Comparison of ENCODE assay signal across 37 cellular contexts in the genomic region with DNA sequence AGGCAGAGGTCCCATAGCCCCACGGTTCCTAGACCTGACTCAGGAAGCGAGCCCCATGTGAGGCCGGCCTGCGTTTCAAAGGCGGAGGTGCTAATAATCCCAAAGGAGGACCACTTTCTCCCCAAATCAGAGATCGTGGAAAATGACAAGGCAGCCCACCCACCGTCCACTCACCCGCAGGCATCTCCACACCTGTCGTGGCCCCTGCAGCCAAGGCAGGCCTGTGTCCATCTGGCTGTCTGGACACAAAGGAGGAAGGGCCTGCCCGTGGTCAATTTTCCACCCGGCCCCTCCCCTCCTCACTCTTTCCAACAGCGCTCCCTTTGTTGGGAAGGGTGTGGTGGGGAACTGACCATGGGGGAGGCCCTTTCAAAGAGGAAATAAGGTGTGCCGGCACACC.
"Had no signal": no experiment of that assay in that cellular context is flagged by ENCODE, and none has a peak within 500 bp of the region (broad histone marks: within the 10 kb centered on the region; RNA-seq: fewer than 3 reads in every experiment).

No MANE protein-coding gene starts in this region.

- H3K36me3 ChIP-seq: adrenal gland, brain microvascular endothelial cell, breast epithelium had no signal

- H3K4me3 ChIP-seq: adrenal gland, body of pancreas, breast epithelium had no signal

- H3K27ac Mint-ChIP-seq: activated B cell treated with CpG ODN at 0.5 μM for 24 hours; activated CD4-positive, alpha-beta memory T cell treated with anti-CD3 and anti-CD28 coated beads for 36 hours; activated CD4-positive, alpha-beta T cell treated with anti-CD3 and anti-CD28 coated beads, Interleukin-2, amount 10 ng/mL, durations not matched to agents 24 days and 14 days; activated CD8-positive, alpha-beta T cell treated with anti-CD3 and anti-CD28 coated beads for 36 hours; activated naive CD4-positive, alpha-beta T cell treated with anti-CD3 and anti-CD28 coated beads for 36 hours; activated naive CD4-positive, alpha-beta T cell treated with anti-CD3 and anti-CD28 coated beads, Interleukin-2, amount 50 U/mL, for 72 hours; activated naive CD8-positive, alpha-beta T cell treated with anti-CD3 and anti-CD28 coated beads for 36 hours; activated T-cell treated with anti-CD3 and anti-CD28 coated beads, Interleukin-2, amount 50 U/mL, for 72 hours; activated T-helper 1 cell treated with anti-CD3 and anti-CD28 coated beads, Interleukin-12 subunit alpha, Interleukin-12 subunit beta, Interleukin-2, Interleukin-4 antibody, amounts not matched to agents 30 ng/mL and 10 ng/mL and 1 ng/mL, durations not matched to agents 14 hours and 24 hours and 36 hours; activated T-helper 17 cell treated with anti-CD3 and anti-CD28 coated beads, Interleukin-2, amount 50 U/mL, for 72 hours; T-helper 1 cell treated with Interleukin-12 subunit alpha and Interleukin-12 subunit beta and Interleukin-4 antibody, amounts not matched to agents 30 μg/mL and 1 μg/mL, for 36 hours; T-helper 2 cell treated with Interferon-gamma antibody and Interleukin-4, amounts not matched to agents 5 μg/mL and 100 μg/mL, for 36 hours had no signal

- DNase-seq: activated B cell treated with CpG ODN at 0.5 μM for 24 hours; activated CD4-positive, alpha-beta memory T cell treated with anti-CD3 and anti-CD28 coated beads for 36 hours; activated CD4-positive, alpha-beta T cell treated with anti-CD3 and anti-CD28 coated beads for 4 hours; activated CD4-positive, alpha-beta T cell treated with anti-CD3 and anti-CD28 coated beads, Interleukin-2, amount 10 ng/mL, durations not matched to agents 24 days and 14 days; activated CD4-positive, alpha-beta T cell treated with anti-CD3 and anti-CD28 coated beads, Interleukin-2, amount 50 U/mL, for 1 hour; activated CD4-positive, alpha-beta T cell treated with anti-CD3 and anti-CD28 coated beads, Interleukin-2, amount 50 U/mL, for 4 hours; activated CD4-positive, CD25-positive, alpha-beta regulatory T cell treated with anti-CD3 and anti-CD28 coated beads, Interleukin-2, amount 50 U/mL, for 72 hours; activated CD8-positive, alpha-beta memory T cell treated with anti-CD3 and anti-CD28 coated beads, Interleukin-2, amount 50 U/mL, for 4 hours; activated CD8-positive, alpha-beta T cell treated with anti-CD3 and anti-CD28 coated beads for 36 hours; activated effector memory CD4-positive, alpha-beta T cell treated with anti-CD3 and anti-CD28 coated beads, Interleukin-2, amount 50 U/mL, for 16 hours; activated gamma-delta T cell treated with Interleukin-2 at 50 U/mL for 16 hours; activated naive CD4-positive, alpha-beta T cell; activated naive CD4-positive, alpha-beta T cell treated with anti-CD3 and anti-CD28 coated beads for 36 hours; activated naive CD4-positive, alpha-beta T cell treated with anti-CD3 and anti-CD28 coated beads, Interleukin-2, amount 50 U/mL, for 16 hours; activated naive CD8-positive, alpha-beta T cell treated with anti-CD3 and anti-CD28 coated beads for 36 hours; activated T-cell treated with anti-CD3 and anti-CD28 coated beads for 4 hours; activated T-cell treated with anti-CD3 and anti-CD28 coated beads, Interleukin-2, amount 50 U/mL, for 1 hour; activated T-cell treated with anti-CD3 and anti-CD28 coated beads, Interleukin-2, amount 50 U/mL, for 4 hours; activated T-cell treated with anti-CD3 and anti-CD28 coated beads, Interleukin-2, amount 50 U/mL, for 72 hours; adrenal gland; amniotic stem cell; aorta; body of pancreas; brain microvascular endothelial cell; central memory CD4-positive, alpha-beta T cell; T-helper 1 cell; T-helper 2 cell; T-helper 9 cell had no signal

- H3K27me3 ChIP-seq: adrenal gland, brain microvascular endothelial cell had no signal

- H3K4me1 ChIP-seq: adrenal gland, breast epithelium had no signal

- H3K9me3 Mint-ChIP-seq: activated B cell treated with CpG ODN at 0.5 μM for 24 hours; activated CD4-positive, alpha-beta memory T cell treated with anti-CD3 and anti-CD28 coated beads for 36 hours; activated CD4-positive, alpha-beta T cell treated with anti-CD3 and anti-CD28 coated beads, Interleukin-2, amount 10 ng/mL, durations not matched to agents 24 days and 14 days; activated CD8-positive, alpha-beta T cell treated with anti-CD3 and anti-CD28 coated beads for 36 hours; activated naive CD4-positive, alpha-beta T cell treated with anti-CD3 and anti-CD28 coated beads for 36 hours; activated naive CD4-positive, alpha-beta T cell treated with anti-CD3 and anti-CD28 coated beads, Interleukin-2, amount 50 U/mL, for 72 hours; activated naive CD8-positive, alpha-beta T cell treated with anti-CD3 and anti-CD28 coated beads for 36 hours; activated T-cell treated with anti-CD3 and anti-CD28 coated beads, Interleukin-2, amount 50 U/mL, for 4 hours; activated T-cell treated with anti-CD3 and anti-CD28 coated beads, Interleukin-2, amount 50 U/mL, for 72 hours; activated T-helper 1 cell treated with anti-CD3 and anti-CD28 coated beads, Interleukin-12 subunit alpha, Interleukin-12 subunit beta, Interleukin-2, Interleukin-4 antibody, amounts not matched to agents 30 ng/mL and 10 ng/mL and 1 ng/mL, durations not matched to agents 14 hours and 24 hours and 36 hours; activated T-helper 17 cell treated with anti-CD3 and anti-CD28 coated beads, Interleukin-2, amount 50 U/mL, for 72 hours; T-helper 1 cell treated with Interleukin-12 subunit alpha and Interleukin-12 subunit beta and Interleukin-4 antibody, amounts not matched to agents 30 μg/mL and 1 μg/mL, for 36 hours; T-helper 2 cell treated with Interferon-gamma antibody and Interleukin-4, amounts not matched to agents 5 μg/mL and 100 μg/mL, for 36 hours had no signal

- H3K9me3 ChIP-seq: adrenal gland, body of pancreas, breast epithelium had no signal

- H3K4me1 Mint-ChIP-seq: activated B cell treated with CpG ODN at 0.5 μM for 24 hours; activated CD4-positive, alpha-beta T cell treated with anti-CD3 and anti-CD28 coated beads, Interleukin-2, amount 10 ng/mL, durations not matched to agents 24 days and 14 days; activated naive CD8-positive, alpha-beta T cell treated with anti-CD3 and anti-CD28 coated beads for 36 hours; activated T-helper 17 cell treated with anti-CD3 and anti-CD28 coated beads, Interleukin-2, amount 50 U/mL, for 72 hours had no signal

- H3K27ac ChIP-seq: adrenal gland, body of pancreas, brain microvascular endothelial cell, breast epithelium, VCaP had no signal

- H3K36me3 Mint-ChIP-seq: activated CD4-positive, alpha-beta memory T cell treated with anti-CD3 and anti-CD28 coated beads for 36 hours; activated naive CD4-positive, alpha-beta T cell treated with anti-CD3 and anti-CD28 coated beads, Interleukin-2, amount 50 U/mL, for 72 hours; activated naive CD8-positive, alpha-beta T cell treated with anti-CD3 and anti-CD28 coated beads for 36 hours had no signal

- H3K4me3 Mint-ChIP-seq: activated B cell treated with CpG ODN at 0.5 μM for 24 hours; activated CD4-positive, alpha-beta memory T cell treated with anti-CD3 and anti-CD28 coated beads for 36 hours; activated CD4-positive, alpha-beta T cell treated with anti-CD3 and anti-CD28 coated beads, Interleukin-2, amount 10 ng/mL, durations not matched to agents 24 days and 14 days; activated CD8-positive, alpha-beta T cell treated with anti-CD3 and anti-CD28 coated beads for 36 hours; activated naive CD4-positive, alpha-beta T cell treated with anti-CD3 and anti-CD28 coated beads for 36 hours; activated naive CD8-positive, alpha-beta T cell treated with anti-CD3 and anti-CD28 coated beads for 36 hours; activated T-cell treated with anti-CD3 and anti-CD28 coated beads, Interleukin-2, amount 50 U/mL, for 4 hours; activated T-cell treated with anti-CD3 and anti-CD28 coated beads, Interleukin-2, amount 50 U/mL, for 72 hours; activated T-helper 1 cell treated with anti-CD3 and anti-CD28 coated beads, Interleukin-12 subunit alpha, Interleukin-12 subunit beta, Interleukin-2, Interleukin-4 antibody, amounts not matched to agents 30 ng/mL and 10 ng/mL and 1 ng/mL, durations not matched to agents 14 hours and 24 hours and 36 hours; activated T-helper 17 cell treated with anti-CD3 and anti-CD28 coated beads, Interleukin-2, amount 50 U/mL, for 72 hours; T-helper 1 cell treated with Interleukin-12 subunit alpha and Interleukin-12 subunit beta and Interleukin-4 antibody, amounts not matched to agents 30 μg/mL and 1 μg/mL, for 36 hours; T-helper 2 cell treated with Interferon-gamma antibody and Interleukin-4, amounts not matched to agents 5 μg/mL and 100 μg/mL, for 36 hours had no signal

- FAIRE-seq: astrocyte, TTC549 had no signal
